In the genomic region with DNA sequence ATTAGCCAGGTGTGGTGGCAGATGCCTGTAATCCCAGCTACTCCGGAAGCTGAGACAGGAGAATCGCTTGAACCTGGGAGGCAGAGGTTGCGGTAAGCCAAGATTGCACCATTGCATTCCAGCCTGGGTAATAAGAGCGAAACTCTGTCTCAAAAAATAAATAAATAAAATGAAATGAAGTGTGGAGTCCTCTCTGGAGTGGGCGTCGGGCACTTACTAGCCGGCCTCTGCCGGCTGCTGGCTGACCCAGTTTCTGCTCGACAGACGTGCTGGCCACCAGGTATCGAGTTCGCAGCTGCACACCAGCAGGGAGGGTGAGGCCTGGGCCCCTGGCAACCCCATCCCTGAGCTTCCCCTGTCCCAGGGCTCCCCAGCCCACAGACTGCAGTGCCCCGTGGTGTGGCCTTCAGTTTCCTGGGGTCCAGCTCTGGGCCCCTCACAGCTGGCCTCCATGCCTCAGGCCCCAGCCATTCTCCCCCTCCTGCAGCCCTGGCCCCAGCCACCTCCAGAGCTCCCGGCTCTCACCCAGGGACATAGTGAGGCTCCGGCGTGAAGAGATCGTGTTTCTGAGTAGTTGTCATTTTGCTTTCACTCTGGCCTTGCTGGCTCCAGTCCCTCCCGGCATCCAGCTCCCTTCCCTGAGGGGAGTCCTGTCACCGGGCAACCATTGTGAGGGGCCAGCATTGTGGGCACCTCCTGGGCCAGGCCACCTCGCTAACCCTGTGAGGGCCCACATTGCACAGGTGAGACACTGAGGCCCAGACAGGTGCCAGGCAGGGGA, we compare ENCODE assay signal across 1 cellular context.
TF ChIP-seq lines count a peak whose summit lies in the region.

No MANE protein-coding gene starts in this region.

TF ChIP-seq in IMR-90, 13 proteins besides CTCF, POLR2A, EP300 and RAD21:
- TF ChIP-seq MAZ (IDR thresholded peaks at IDR 0.05; ENCODE audit: borderline replicate concordance, low read depth, low read length) (no peak), CHD1 (IDR thresholded peaks at IDR 0.05; ENCODE audit: low read depth, low read length) (no peak), MAFK (IDR thresholded peaks at IDR 0.05; ENCODE audit: low read depth, low read length) (no peak), ELK1 (IDR thresholded peaks at IDR 0.05; ENCODE audit: borderline replicate concordance, low read depth, low read length) (no peak), CEBPB (IDR thresholded peaks at IDR 0.05; ENCODE audit: low read depth, low read length) (0 out of 2 replicates have a peak, but pooled peaks have one; percentile 3), MXI1 (IDR thresholded peaks at IDR 0.05; ENCODE audit: borderline replicate concordance, low read depth, low read length) (no peak), SMC3 (IDR thresholded peaks at IDR 0.05; ENCODE audit: low read depth, low read length) (no peak), BHLHE40 (IDR thresholded peaks at IDR 0.05; ENCODE audit: low read depth, low read length) (no peak), USF2 (IDR thresholded peaks at IDR 0.05; ENCODE audit: low read depth, low read length) (no peak)
